ENCODE assay signal across 1 cellular context in genomic region chr14:24296341-24297157, GRCh38.
A peak's percentile ranks its signal among the peaks of the same experiment; 100 is the strongest.
TF ChIP-seq lines count a peak whose summit lies in the region.

No MANE protein-coding gene starts in this region.

TF ChIP-seq in HepG2, 621 proteins besides CTCF, POLR2A, EP300 and RAD21 (continued from another document and continues in another):
- TF ChIP-seq STAT6 (CRISPR knock-in tag; IDR thresholded peaks at IDR 0.05; ENCODE audit: borderline replicate concordance) = no peak
- peak; percentile 62; the same call in 1 of the 2 replicates for TF ChIP-seq THAP11 (CRISPR knock-in tag; IDR thresholded peaks at IDR 0.05)
- no peak for TF ChIP-seq KDM1A (CRISPR knock-in tag; IDR thresholded peaks at IDR 0.05)
- TF ChIP-seq MLLT10 (CRISPR knock-in tag; IDR thresholded peaks at IDR 0.05) = no peak
- TF ChIP-seq, protein P1, sequence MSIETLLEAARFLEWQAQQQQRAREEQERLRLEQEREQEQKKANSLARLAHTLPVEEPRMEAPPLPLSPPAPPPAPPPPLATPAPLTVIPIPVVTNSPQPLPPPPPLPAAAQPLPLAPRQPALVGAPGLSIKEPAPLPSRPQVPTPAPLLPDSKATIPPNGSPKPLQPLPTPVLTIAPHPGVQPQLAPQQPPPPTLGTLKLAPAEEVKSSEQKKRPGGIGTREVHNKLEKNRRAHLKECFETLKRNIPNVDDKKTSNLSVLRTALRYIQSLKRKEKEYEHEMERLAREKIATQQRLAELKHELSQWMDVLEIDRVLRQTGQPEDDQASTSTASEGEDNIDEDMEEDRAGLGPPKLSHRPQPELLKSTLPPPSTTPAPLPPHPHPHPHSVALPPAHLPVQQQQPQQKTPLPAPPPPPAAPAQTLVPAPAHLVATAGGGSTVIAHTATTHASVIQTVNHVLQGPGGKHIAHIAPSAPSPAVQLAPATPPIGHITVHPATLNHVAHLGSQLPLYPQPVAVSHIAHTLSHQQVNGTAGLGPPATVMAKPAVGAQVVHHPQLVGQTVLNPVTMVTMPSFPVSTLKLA (IDR thresholded peaks at IDR 0.05) = no peak
- peak; percentile 37; the same call in 1 of the 2 replicates for TF ChIP-seq ZNF331 (CRISPR knock-in tag; IDR thresholded peaks at IDR 0.05)
- TF ChIP-seq ZNF263 (CRISPR knock-in tag; IDR thresholded peaks at IDR 0.05) = no peak
- no peak for TF ChIP-seq FOXJ3 (CRISPR knock-in tag; IDR thresholded peaks at IDR 0.05; ENCODE audit: borderline replicate concordance)
- TF ChIP-seq, protein P2, sequence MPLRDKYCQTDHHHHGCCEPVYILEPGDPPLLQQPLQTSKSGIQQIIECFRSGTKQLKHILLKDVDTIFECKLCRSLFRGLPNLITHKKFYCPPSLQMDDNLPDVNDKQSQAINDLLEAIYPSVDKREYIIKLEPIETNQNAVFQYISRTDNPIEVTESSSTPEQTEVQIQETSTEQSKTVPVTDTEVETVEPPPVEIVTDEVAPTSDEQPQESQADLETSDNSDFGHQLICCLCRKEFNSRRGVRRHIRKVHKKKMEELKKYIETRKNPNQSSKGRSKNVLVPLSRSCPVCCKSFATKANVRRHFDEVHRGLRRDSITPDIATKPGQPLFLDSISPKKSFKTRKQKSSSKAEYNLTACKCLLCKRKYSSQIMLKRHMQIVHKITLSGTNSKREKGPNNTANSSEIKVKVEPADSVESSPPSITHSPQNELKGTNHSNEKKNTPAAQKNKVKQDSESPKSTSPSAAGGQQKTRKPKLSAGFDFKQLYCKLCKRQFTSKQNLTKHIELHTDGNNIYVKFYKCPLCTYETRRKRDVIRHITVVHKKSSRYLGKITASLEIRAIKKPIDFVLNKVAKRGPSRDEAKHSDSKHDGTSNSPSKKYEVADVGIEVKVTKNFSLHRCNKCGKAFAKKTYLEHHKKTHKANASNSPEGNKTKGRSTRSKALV (CRISPR knock-in tag; IDR thresholded peaks at IDR 0.05) = no peak
- TF ChIP-seq GFI1 (CRISPR knock-in tag; IDR thresholded peaks at IDR 0.05; ENCODE audit: borderline replicate concordance) = no peak
- 0 out of 2 replicates have a peak, but pooled peaks have one; percentile 64 for TF ChIP-seq ZC3H4 (CRISPR knock-in tag; IDR thresholded peaks at IDR 0.05; ENCODE audit: borderline replicate concordance)
- TF ChIP-seq ZNF431 (CRISPR knock-in tag; IDR thresholded peaks at IDR 0.05; ENCODE audit: borderline replicate concordance, low read depth) = no peak
- no peak for TF ChIP-seq ZNF562 (CRISPR knock-in tag; IDR thresholded peaks at IDR 0.05; ENCODE audit: borderline replicate concordance)
- TF ChIP-seq MAFK (conservative IDR thresholded peaks at IDR 0.05 in 1 of 2, IDR thresholded peaks at IDR 0.05 in 1 of 2; ENCODE audit: low read length in 2 of 2) = no peak
- no peak for TF ChIP-seq ZNF879 (CRISPR knock-in tag; IDR thresholded peaks at IDR 0.05)
- peak; percentile 60; the same call in 1 of the 2 replicates for TF ChIP-seq NFKB2 (CRISPR knock-in tag; IDR thresholded peaks at IDR 0.05; ENCODE audit: borderline replicate concordance)
- no peak for TF ChIP-seq ZNF512 (CRISPR knock-in tag; IDR thresholded peaks at IDR 0.05)
- no peak; the same call in 1 of the 2 replicates for TF ChIP-seq ETV5 (CRISPR knock-in tag; IDR thresholded peaks at IDR 0.05; ENCODE audit: borderline replicate concordance)
- TF ChIP-seq RARA (CRISPR knock-in tag; IDR thresholded peaks at IDR 0.05) = no peak
- 0 out of 2 replicates have a peak, but pooled peaks have one; percentile 64 for TF ChIP-seq KLF6 (CRISPR knock-in tag; IDR thresholded peaks at IDR 0.05)
- no peak; the same call in 1 of the 2 replicates for TF ChIP-seq JUNB (CRISPR knock-in tag; IDR thresholded peaks at IDR 0.05; ENCODE audit: borderline replicate concordance)
- TF ChIP-seq ZNF614 (CRISPR knock-in tag; IDR thresholded peaks at IDR 0.05; ENCODE audit: borderline replicate concordance) = peak; percentile 91
- TF ChIP-seq ZFX (CRISPR knock-in tag; IDR thresholded peaks at IDR 0.05; ENCODE audit: low read depth) = peak; percentile 81
- peak; percentile 55 for TF ChIP-seq YY1 (IDR thresholded peaks at IDR 0.05; ENCODE audit: insufficient read depth, insufficient replicate concordance, low read depth, low read length)
- TF ChIP-seq ZMYM2 (CRISPR knock-in tag; IDR thresholded peaks at IDR 0.05) = no peak
- TF ChIP-seq POGZ (CRISPR knock-in tag; IDR thresholded peaks at IDR 0.05) = no peak
- no peak for TF ChIP-seq PCBP1 (IDR thresholded peaks at IDR 0.05; ENCODE audit: borderline replicate concordance, low read depth, low read length)
- TF ChIP-seq NR3C1 (CRISPR knock-in tag; IDR thresholded peaks at IDR 0.05) = no peak
- TF ChIP-seq GMEB1 (CRISPR knock-in tag; IDR thresholded peaks at IDR 0.05; ENCODE audit: borderline replicate concordance) = no peak; the same call in 1 of the 2 replicates
- no peak for TF ChIP-seq ZNF333 (CRISPR knock-in tag; IDR thresholded peaks at IDR 0.05; ENCODE audit: borderline replicate concordance)
- no peak for TF ChIP-seq KLF12 (CRISPR knock-in tag; IDR thresholded peaks at IDR 0.05; ENCODE audit: borderline replicate concordance)
- TF ChIP-seq, protein P3, sequence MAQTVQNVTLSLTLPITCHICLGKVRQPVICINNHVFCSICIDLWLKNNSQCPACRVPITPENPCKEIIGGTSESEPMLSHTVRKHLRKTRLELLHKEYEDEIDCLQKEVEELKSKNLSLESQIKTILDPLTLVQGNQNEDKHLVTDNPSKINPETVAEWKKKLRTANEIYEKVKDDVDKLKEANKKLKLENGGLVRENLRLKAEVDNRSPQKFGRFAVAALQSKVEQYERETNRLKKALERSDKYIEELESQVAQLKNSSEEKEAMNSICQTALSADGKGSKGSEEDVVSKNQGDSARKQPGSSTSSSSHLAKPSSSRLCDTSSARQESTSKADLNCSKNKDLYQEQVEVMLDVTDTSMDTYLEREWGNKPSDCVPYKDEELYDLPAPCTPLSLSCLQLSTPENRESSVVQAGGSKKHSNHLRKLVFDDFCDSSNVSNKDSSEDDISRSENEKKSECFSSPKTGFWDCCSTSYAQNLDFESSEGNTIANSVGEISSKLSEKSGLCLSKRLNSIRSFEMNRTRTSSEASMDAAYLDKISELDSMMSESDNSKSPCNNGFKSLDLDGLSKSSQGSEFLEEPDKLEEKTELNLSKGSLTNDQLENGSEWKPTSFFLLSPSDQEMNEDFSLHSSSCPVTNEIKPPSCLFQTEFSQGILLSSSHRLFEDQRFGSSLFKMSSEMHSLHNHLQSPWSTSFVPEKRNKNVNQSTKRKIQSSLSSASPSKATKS (CRISPR knock-in tag; IDR thresholded peaks at IDR 0.05) = no peak
- TF ChIP-seq ZNF674 (CRISPR knock-in tag; IDR thresholded peaks at IDR 0.05; ENCODE audit: low read depth) = no peak
- peak; percentile 68 for TF ChIP-seq RXRA (CRISPR knock-in tag; IDR thresholded peaks at IDR 0.05)
- no peak for TF ChIP-seq HHEX (CRISPR knock-in tag; IDR thresholded peaks at IDR 0.05)
- no peak for TF ChIP-seq HMG20B (CRISPR knock-in tag; conservative IDR thresholded peaks at IDR 0.05)
- TF ChIP-seq, protein P4, sequence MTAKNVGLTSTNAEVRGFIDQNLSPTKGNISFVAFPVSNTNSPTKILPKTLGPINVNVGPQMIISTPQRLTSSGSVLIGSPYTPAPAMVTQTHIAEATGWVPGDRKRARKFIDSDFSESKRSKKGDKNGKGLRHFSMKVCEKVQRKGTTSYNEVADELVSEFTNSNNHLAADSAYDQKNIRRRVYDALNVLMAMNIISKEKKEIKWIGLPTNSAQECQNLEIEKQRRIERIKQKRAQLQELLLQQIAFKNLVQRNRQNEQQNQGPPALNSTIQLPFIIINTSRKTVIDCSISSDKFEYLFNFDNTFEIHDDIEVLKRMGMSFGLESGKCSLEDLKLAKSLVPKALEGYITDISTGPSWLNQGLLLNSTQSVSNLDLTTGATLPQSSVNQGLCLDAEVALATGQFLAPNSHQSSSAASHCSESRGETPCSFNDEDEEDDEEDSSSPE (CRISPR knock-in tag; IDR thresholded peaks at IDR 0.05) = no peak; the same call in 1 of the 2 replicates
- no peak; the same call in 1 of the 2 replicates for TF ChIP-seq AKAP8 (CRISPR knock-in tag; IDR thresholded peaks at IDR 0.05)
- TF ChIP-seq ZNF280B (CRISPR knock-in tag; IDR thresholded peaks at IDR 0.05; ENCODE audit: borderline replicate concordance) = peak; percentile 59; the same call in 1 of the 2 replicates
- TF ChIP-seq ZSCAN22 (CRISPR knock-in tag; IDR thresholded peaks at IDR 0.05) = no peak
- no peak for TF ChIP-seq KDM5A (IDR thresholded peaks at IDR 0.05; ENCODE audit: borderline replicate concordance, low read length)
- TF ChIP-seq PBX3 (CRISPR knock-in tag; IDR thresholded peaks at IDR 0.05; ENCODE audit: borderline replicate concordance) = no peak
- TF ChIP-seq NFE2L1 (CRISPR knock-in tag; IDR thresholded peaks at IDR 0.05; ENCODE audit: borderline replicate concordance) = no peak
- TF ChIP-seq ZNF343 (CRISPR knock-in tag; IDR thresholded peaks at IDR 0.05) = no peak
